ENCODE assay signal across 15 cellular contexts in genomic region chr6:113293106-113293505, GRCh38.
DNase-seq lines count a peak whose midpoint lies in the region; ATAC-seq and TF ChIP-seq lines count a peak whose summit lies in the region.
"Had no signal": no experiment of that assay in that cellular context is flagged by ENCODE, and none has a peak within 500 bp of the region (broad histone marks: within the 10 kb centered on the region; RNA-seq: fewer than 3 reads in every experiment).

No MANE protein-coding gene starts in this region.

- H3K36me3 Mint-ChIP-seq in activated naive CD4-positive, alpha-beta T cell treated with anti-CD3 and anti-CD28 coated beads, Interleukin-2, amount 50 U/mL, for 72 hours: no peaks in the 10 kb centered on the region

- no peak overlapping the region for H3K9ac ChIP-seq in mesendoderm (ENCODE audit: low read length)

- H2BK15ac ChIP-seq in mesendoderm (replicated peaks; ENCODE audit: low read depth): no peak overlapping the region

- no peaks in the 10 kb centered on the region for H3K9me3 Mint-ChIP-seq in activated naive CD4-positive, alpha-beta T cell treated with anti-CD3 and anti-CD28 coated beads, Interleukin-2, amount 50 U/mL, for 72 hours

- H3K27ac ChIP-seq in esophagus muscularis mucosa (replicated peaks in 1 of 4) (no peak overlapping the region), mesendoderm (ENCODE audit: low read depth, low read length) (no peak overlapping the region)
- H3K27ac ChIP-seq: cardiac muscle cell, SJSA1 had no signal

- H4K8ac ChIP-seq in mesendoderm (ENCODE audit: low read depth, low read length): no peak overlapping the region

- H4K5ac ChIP-seq in mesendoderm (ENCODE audit: low read length): no peak overlapping the region

- 79% methylated on average over 1 of the region's 1 CpG for whole genome bisulfite sequencing in esophagus muscularis mucosa
- WGBS in mesendoderm (ENCODE audit: extremely low coverage, insufficient coverage, low lambda C conversion rate): no CpG with 5 or more reads among the region's 1 CpG

- H3K18ac ChIP-seq in mesendoderm (ENCODE audit: low read length): no peak overlapping the region

- no peak overlapping the region for H3K23ac ChIP-seq in mesendoderm (ENCODE audit: low read length)

- no peak overlapping the region for H3K4ac ChIP-seq in mesendoderm (ENCODE audit: low read depth, low read length)

- no peaks in the 10 kb centered on the region for H3K79me1 ChIP-seq in mesendoderm (ENCODE audit: low read length)

- no peak overlapping the region for H2BK120ac ChIP-seq in mesendoderm (ENCODE audit: low read depth, low read length)

- H3K4me1 ChIP-seq in esophagus muscularis mucosa: peaks cover 0 to 9% (median 0%) of the 10 kb centered on the region in 4 donors
- H3K4me1 ChIP-seq in mesendoderm (ENCODE audit: control insufficient read depth, low read depth, low read length): no peaks in the 10 kb centered on the region
- H3K4me1 ChIP-seq: SJSA1 had no signal

- H2BK5ac ChIP-seq in mesendoderm (ENCODE audit: low read length): no peak overlapping the region

- H3K27me3 ChIP-seq in esophagus muscularis mucosa (no peaks in the 10 kb centered on the region), mesendoderm (ENCODE audit: insufficient read depth, low read length, poor library complexity) (no peaks in the 10 kb centered on the region)
- H3K27me3 ChIP-seq: cardiac muscle cell, SJSA1, tibial nerve had no signal

- ATAC-seq in GM18520 (IDR thresholded peaks at IDR 0.05; ENCODE audit: unreplicated experiment): peak; percentile 83
- ATAC-seq in GM21576 (IDR thresholded peaks at IDR 0.05; ENCODE audit: unreplicated experiment): peak; percentile 66
- ATAC-seq in HG03095 (IDR thresholded peaks at IDR 0.05; ENCODE audit: unreplicated experiment): peak; percentile 74
- no peak for ATAC-seq in GM19397 (IDR thresholded peaks at IDR 0.05; ENCODE audit: unreplicated experiment)
- ATAC-seq in activated naive CD4-positive, alpha-beta T cell treated with anti-CD3 and anti-CD28 coated beads, Interleukin-2, amount 50 U/mL, for 72 hours: no peak
- ATAC-seq: activated CD4-positive, CD25-positive, alpha-beta regulatory T cell treated with anti-CD3 and anti-CD28 coated beads, Interleukin-2, amount 50 U/mL, for 24 hours had no signal

- H3K79me2 ChIP-seq in mesendoderm (ENCODE audit: control insufficient read depth, insufficient read depth, low read length): no peaks in the 10 kb centered on the region

- intact Hi-C loops in esophagus muscularis mucosa (cut with DNase I): no loop called here

- DNase-seq in fibroblast of peridontal ligament (ENCODE audit: extremely low read depth) (peak; percentile 68), esophagus muscularis mucosa (ENCODE audit: extremely low spot score) (no peak), mesendoderm (no peak)
- no peak for DNase-seq in activated naive CD4-positive, alpha-beta T cell treated with anti-CD3 and anti-CD28 coated beads, Interleukin-2, amount 50 U/mL, for 72 hours (ENCODE audit: low spot score in 2 of 2)
- DNase-seq: activated effector memory CD4-positive, alpha-beta T cell treated with Interleukin-2 at 50 U/mL for 16 hours; DND-41; NCI-H526 treated with DMSO at 0.1 percent for 48 hours had no signal

- H3K4me2 ChIP-seq in mesendoderm (ENCODE audit: low read length): no peak overlapping the region

- H3K4me3 ChIP-seq in esophagus muscularis mucosa: no peak overlapping the region
- H3K4me3 ChIP-seq in mesendoderm (ENCODE audit: low read length): no peak overlapping the region
- H3K4me3 ChIP-seq: cardiac muscle cell, SJSA1, tibial nerve had no signal

- H3K27ac Mint-ChIP-seq in activated naive CD4-positive, alpha-beta T cell treated with anti-CD3 and anti-CD28 coated beads, Interleukin-2, amount 50 U/mL, for 72 hours: no peak overlapping the region

- TF ChIP-seq EP300 in esophagus muscularis mucosa (IDR thresholded peaks at IDR 0.05): no peak

- no peak overlapping the region for H3K56ac ChIP-seq in mesendoderm (ENCODE audit: low read length)

- H3K36me3 ChIP-seq in esophagus muscularis mucosa (no peaks in the 10 kb centered on the region), mesendoderm (ENCODE audit: control insufficient read depth, insufficient read depth, low read length) (no peaks in the 10 kb centered on the region)
- H3K36me3 ChIP-seq: cardiac muscle cell, SJSA1, tibial nerve had no signal

- H2AK5ac ChIP-seq in mesendoderm (ENCODE audit: low read length): no peak overlapping the region

- H3K9me3 ChIP-seq in esophagus muscularis mucosa: no peaks in the 10 kb centered on the region
- H3K9me3 ChIP-seq: SJSA1, tibial nerve had no signal

- no peak for TF ChIP-seq POLR2A in esophagus muscularis mucosa (IDR thresholded peaks at IDR 0.05; ENCODE audit: low read depth)

- no peak for TF ChIP-seq CTCF in esophagus muscularis mucosa (IDR thresholded peaks at IDR 0.05)

Comparison
In these comparisons a context has a peak if more than half of its experiments do, and no peak if none do; other contexts are left out.
1. ATAC-seq: peak in GM18520 (single experiment), GM21576 (single experiment) and HG03095 (single experiment); none in GM19397 (single experiment) and activated naive CD4-positive, alpha-beta T cell treated with anti-CD3 and anti-CD28 coated beads, Interleukin-2, amount 50 U/mL, for 72 hours (0 of 2).